8 cellular contexts compared by ENCODE assay signal in the genomic region with DNA sequence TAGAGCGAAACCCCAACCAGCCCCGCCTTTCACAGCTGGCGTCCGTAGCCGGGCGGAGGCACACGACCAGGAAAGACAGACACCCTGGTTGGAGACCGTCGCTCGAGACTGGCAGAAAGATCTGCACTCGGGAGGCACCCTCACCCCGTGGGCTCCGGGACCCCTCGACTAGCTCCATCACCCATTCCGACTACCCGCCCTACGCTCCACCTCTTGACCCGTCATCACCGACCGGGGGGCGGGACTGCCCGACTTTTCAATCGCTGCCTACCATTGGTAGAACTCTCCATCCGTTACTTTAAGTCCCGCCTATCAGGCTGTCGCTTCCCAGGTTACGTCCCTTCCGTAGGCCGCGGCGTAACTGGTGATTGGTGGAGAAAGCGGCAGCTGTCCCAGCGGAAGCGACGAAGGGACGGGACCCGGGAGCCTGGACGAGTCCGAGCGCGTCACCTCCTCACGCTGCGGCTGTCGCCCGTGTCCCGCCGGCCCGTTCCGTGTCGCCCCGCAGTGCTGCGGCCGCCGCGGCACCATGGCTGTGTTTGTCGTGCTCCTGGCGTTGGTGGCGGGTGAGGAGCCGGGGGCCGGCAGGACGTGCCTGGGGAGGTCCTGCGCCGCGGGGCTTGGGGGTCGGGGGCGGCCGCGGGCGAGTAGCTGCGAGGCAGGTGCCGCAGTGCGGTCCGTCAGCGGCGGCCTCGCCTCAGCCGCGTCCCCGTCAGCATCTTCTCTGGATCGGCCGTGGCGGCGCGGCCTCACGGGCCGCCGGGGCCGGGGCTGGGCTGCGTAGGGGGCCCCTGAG. TPM values are rescaled to one million over a fixed set of nuclear protein-coding genes. Genes with fewer than 3 reads are reported as not detected.
DNase-seq lines count a peak whose midpoint lies in the region; ATAC-seq and TF ChIP-seq lines count a peak whose summit lies in the region.

A gene with protein sequence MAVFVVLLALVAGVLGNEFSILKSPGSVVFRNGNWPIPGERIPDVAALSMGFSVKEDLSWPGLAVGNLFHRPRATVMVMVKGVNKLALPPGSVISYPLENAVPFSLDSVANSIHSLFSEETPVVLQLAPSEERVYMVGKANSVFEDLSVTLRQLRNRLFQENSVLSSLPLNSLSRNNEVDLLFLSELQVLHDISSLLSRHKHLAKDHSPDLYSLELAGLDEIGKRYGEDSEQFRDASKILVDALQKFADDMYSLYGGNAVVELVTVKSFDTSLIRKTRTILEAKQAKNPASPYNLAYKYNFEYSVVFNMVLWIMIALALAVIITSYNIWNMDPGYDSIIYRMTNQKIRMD (plus strand): TSS at position 434 of the 796 bp plus-strand sequence. CDS start 96 bp downstream, at position 530.

- WGBS in SK-N-SH (ENCODE audit: low lambda C conversion rate), result under 1% methylated on average over 38 of the region's 89 CpGs
- 30% methylated on average over 58 of the region's 89 CpGs for WGBS in suprapubic skin

- H3K27me3 ChIP-seq in SK-N-SH (ENCODE audit: insufficient read depth), result peaks cover 9% of the 10 kb centered on the region; the same call in 1 of the 2 replicates
- H3K27me3 ChIP-seq in suprapubic skin, result no peaks in the 10 kb centered on the region

- H3K9me3 ChIP-seq in SK-N-SH (no peaks in the 10 kb centered on the region), suprapubic skin (no peaks in the 10 kb centered on the region)

- H3K9me2 ChIP-seq in SK-N-SH, result no peaks in the 10 kb centered on the region

- TF ChIP-seq EP300 in SK-N-SH (IDR thresholded peaks at IDR 0.05; ENCODE audit: borderline replicate concordance in 1 of 2, low read depth in 1 of 2, low read length in 1 of 2) (no peak), suprapubic skin (IDR thresholded peaks at IDR 0.05) (no peak)

- H3K4me3 Mint-ChIP-seq in activated naive CD4-positive, alpha-beta T cell treated with anti-CD3 and anti-CD28 coated beads, Interleukin-2, amount 50 U/mL, for 24 hours, result peak within 1 kb of the TSS; percentile 89

- H3K36me3 ChIP-seq in SK-N-SH (replicated peaks in 1 of 2; ENCODE audit: control insufficient read depth in 1 of 2, insufficient read depth in 2 of 2, low read length in 1 of 2) (no peaks in the 10 kb centered on the region), suprapubic skin (no peaks in the 10 kb centered on the region)

- CTCF ChIA-PET in SK-N-SH (lab: Yijun Ruan, JAX), result interaction anchor here (1.3 to 1.7 kb wide), 3 partner anchors 10 to 37 kb away, joined by 4 to 5 read pairs (median 5); no protein-coding TSS in a partner anchor

- H3K9ac ChIP-seq in SK-N-SH, result peak within 1 kb of the TSS; percentile 69

- peaks cover 48% of the 10 kb centered on the region for H3K79me2 ChIP-seq in SK-N-SH (ENCODE audit: insufficient read depth)

- DNase-seq in GM04504 (ENCODE audit: low read depth) (peak; percentile 81), NCI-H1048 (lab: John Stamatoyannopoulos, UW) (peak; percentile 78), SK-N-SH (peak; percentile 94), globus pallidus (ENCODE audit: low spot score) (peak; percentile 92), nucleus accumbens (lab: John Stamatoyannopoulos, UW) (peak; percentile 31 to 94 (median 85)), suprapubic skin (ENCODE audit: low spot score in 2 of 2) (peak; percentile 95 to 96)

- TF ChIP-seq CTCF in SK-N-SH (IDR thresholded peaks at IDR 0.05), result no peak
- no peak for TF ChIP-seq CTCF in suprapubic skin (IDR thresholded peaks at IDR 0.05)

- no peak for TF ChIP-seq RAD21 in SK-N-SH (IDR thresholded peaks at IDR 0.05; ENCODE audit: low read length)

- peaks cover 0 to 4% of the 10 kb centered on the region in 2 experiments; a peak in 2 of 4 replicates for H3K4me1 ChIP-seq in SK-N-SH (ENCODE audit: control insufficient read depth in 1 of 2, insufficient read depth in 2 of 2, low read depth in 1 of 2, low read length in 1 of 2)
- peaks cover 7% of the 10 kb centered on the region for H3K4me1 ChIP-seq in suprapubic skin

- POLR2A ChIA-PET in SK-N-SH (lab: Yijun Ruan, JAX), result interaction anchor here (1.1 kb wide), 1 partner anchor 37 kb away, joined by 3 read pairs; no protein-coding TSS in a partner anchor

- H3K27ac Mint-ChIP-seq in activated naive CD4-positive, alpha-beta T cell treated with anti-CD3 and anti-CD28 coated beads, Interleukin-2, amount 50 U/mL, for 24 hours, result peak within 1 kb of the TSS; percentile 80

- peak within 1 kb of the TSS; percentile 40 to 70; a peak in 3 of 4 replicates for H3K27ac ChIP-seq in SK-N-SH (ENCODE audit: low read depth in 2 of 2, low read length in 1 of 2)
- H3K27ac ChIP-seq in suprapubic skin, result peak within 1 kb of the TSS; percentile 94

- H3F3A ChIP-seq in SK-N-SH (replicated peaks; ENCODE audit: insufficient read depth), result no peaks in the 10 kb centered on the region

- no peaks in the 10 kb centered on the region for H3K9me3 Mint-ChIP-seq in activated naive CD4-positive, alpha-beta T cell treated with anti-CD3 and anti-CD28 coated beads, Interleukin-2, amount 50 U/mL, for 24 hours

- peak within 1 kb of the TSS; percentile 91 for H2AFZ ChIP-seq in SK-N-SH (ENCODE audit: low read depth)

- H4K20me1 ChIP-seq in SK-N-SH (ENCODE audit: insufficient read depth), result peaks cover 28% of the 10 kb centered on the region

- H3K36me3 Mint-ChIP-seq in activated naive CD4-positive, alpha-beta T cell treated with anti-CD3 and anti-CD28 coated beads, Interleukin-2, amount 50 U/mL, for 24 hours, result no peaks in the 10 kb centered on the region

- H3K4me1 Mint-ChIP-seq in activated naive CD4-positive, alpha-beta T cell treated with anti-CD3 and anti-CD28 coated beads, Interleukin-2, amount 50 U/mL, for 24 hours, result peaks cover 34% of the 10 kb centered on the region

- peak within 1 kb of the TSS; percentile 77 for H3K4me2 ChIP-seq in SK-N-SH

- H3K27me3 Mint-ChIP-seq in activated naive CD4-positive, alpha-beta T cell treated with anti-CD3 and anti-CD28 coated beads, Interleukin-2, amount 50 U/mL, for 24 hours, result no peaks in the 10 kb centered on the region

- peak within 1 kb of the TSS; percentile 76 to 86 for H3K4me3 ChIP-seq in SK-N-SH (ENCODE audit: low read depth in 2 of 2, low read length in 1 of 2)
- peak within 1 kb of the TSS; percentile 83 for H3K4me3 ChIP-seq in suprapubic skin

- peak; percentile 16 to 74 for TF ChIP-seq POLR2A in suprapubic skin (IDR thresholded peaks at IDR 0.05)

- peak; percentile 95 for ATAC-seq in HG02571 (IDR thresholded peaks at IDR 0.05; ENCODE audit: unreplicated experiment)

TF ChIP-seq in SK-N-SH, 30 proteins besides CTCF, POLR2A, EP300 and RAD21 (continues in another document):
- no peak for TF ChIP-seq MEF2A (IDR thresholded peaks at IDR 0.05; ENCODE audit: borderline replicate concordance, low read depth)
- peak; percentile 83 for TF ChIP-seq GABPA (IDR thresholded peaks at IDR 0.05; ENCODE audit: low read depth)
- peak; percentile 89 for TF ChIP-seq CHD2 (IDR thresholded peaks at IDR 0.05; ENCODE audit: low read length, partially characterized antibody)
- no peak for TF ChIP-seq RCOR1 (IDR thresholded peaks at IDR 0.05; ENCODE audit: low read length)
- no peak for TF ChIP-seq FOSL2 (IDR thresholded peaks at IDR 0.05; ENCODE audit: borderline replicate concordance, low read depth)
- TF ChIP-seq JUND (IDR thresholded peaks at IDR 0.05), result no peak
- TF ChIP-seq IRF3 (IDR thresholded peaks at IDR 0.05; ENCODE audit: low read depth, low read length), result peak; percentile 72
- TF ChIP-seq RFX5 (IDR thresholded peaks at IDR 0.05; ENCODE audit: low read length), result peak; percentile 72; the same call in 1 of the 2 replicates
- TF ChIP-seq POLR2AphosphoS5 (IDR thresholded peaks at IDR 0.05; ENCODE audit: low read depth, low read length), result peak; percentile 58; the same call in 1 of the 2 replicates
- no peak for TF ChIP-seq USF2 (IDR thresholded peaks at IDR 0.05; ENCODE audit: borderline replicate concordance, low read depth, low read length)
- TF ChIP-seq, protein P1, sequence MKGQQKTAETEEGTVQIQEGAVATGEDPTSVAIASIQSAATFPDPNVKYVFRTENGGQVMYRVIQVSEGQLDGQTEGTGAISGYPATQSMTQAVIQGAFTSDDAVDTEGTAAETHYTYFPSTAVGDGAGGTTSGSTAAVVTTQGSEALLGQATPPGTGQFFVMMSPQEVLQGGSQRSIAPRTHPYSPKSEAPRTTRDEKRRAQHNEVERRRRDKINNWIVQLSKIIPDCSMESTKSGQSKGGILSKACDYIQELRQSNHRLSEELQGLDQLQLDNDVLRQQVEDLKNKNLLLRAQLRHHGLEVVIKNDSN (IDR thresholded peaks at IDR 0.05; ENCODE audit: borderline replicate concordance, low read depth), result peak; percentile 47; the same call in 1 of the 2 replicates
- peak; percentile 65; the same call in 1 of the 2 replicates for TF ChIP-seq MXI1 (IDR thresholded peaks at IDR 0.05; ENCODE audit: low read depth, low read length)
- peak; percentile 73 for TF ChIP-seq ELF1 (IDR thresholded peaks at IDR 0.05)

RNA-seq across cellular contexts. Expression of the gene that starts here (rescaled TPM):
- 160 and 251 TPM in 2 replicates for polyA plus RNA-seq in SK-N-SH (2012; rRNA removed)
- polyA plus RNA-seq in SK-N-SH (2012; cell fraction: cytosol; rRNA removed), result 240 and 274 TPM in 2 replicates
- polyA plus RNA-seq in SK-N-SH (2012; cell fraction: nucleus; rRNA removed), result 71.3 and 182 TPM in 2 replicates
- total RNA-seq in suprapubic skin, result 100 to 1,000 TPM in 2 of 4 donors, 10 to 100 TPM in 2; 76.8 to 112 (median 99.0) TPM

Comparison
In these comparisons a context has a peak if more than half of its experiments do, and no peak if none do; other contexts are left out.
1. Peak in every context shown above with its lines: DNase-seq, ATAC-seq, H3K4me3 ChIP-seq and H3K27ac ChIP-seq.